Comparison of ENCODE assay signal across 22 cellular contexts in genomic region chr2:180358458-180358857, GRCh38.
DNase-seq lines count a peak whose midpoint lies in the region; ATAC-seq and TF ChIP-seq lines count a peak whose summit lies in the region.
"Had no signal": no experiment of that assay in that cellular context is flagged by ENCODE, and none has a peak within 500 bp of the region (broad histone marks: within the 10 kb centered on the region; RNA-seq: fewer than 3 reads in every experiment).

No MANE protein-coding gene starts in this region.

- H3K27ac ChIP-seq in C4-2B (peak overlapping the region; percentile 47), HCT116 (ENCODE audit: low read depth, low read length) (no peak overlapping the region), PC-9 (no peak overlapping the region)

- no peaks in the 10 kb centered on the region for H3K36me3 ChIP-seq in HCT116 (ENCODE audit: control insufficient read depth in 1 of 2, insufficient read depth in 2 of 2, low read length in 2 of 2)
- no peaks in the 10 kb centered on the region for H3K36me3 ChIP-seq in PC-9 (ENCODE audit: low read depth)
- H3K36me3 ChIP-seq: MG63 had no signal

- H2AFZ ChIP-seq in HCT116 (ENCODE audit: low read depth, low read length, poor library complexity, severe bottlenecking) (no peak overlapping the region), PC-9 (no peak overlapping the region)

- H3K4me1 ChIP-seq in HCT116 (ENCODE audit: control insufficient read depth in 1 of 2, insufficient read depth in 2 of 2, low read length in 2 of 2) (no peaks in the 10 kb centered on the region), PC-9 (replicated peaks; ENCODE audit: insufficient read depth) (no peaks in the 10 kb centered on the region)

- TF ChIP-seq RAD21 in HCT116 (IDR thresholded peaks at IDR 0.05; ENCODE audit: low read depth): no peak

- H3F3A ChIP-seq in PC-9 (ENCODE audit: insufficient read depth, low read depth): no peaks in the 10 kb centered on the region

- CTCF ChIA-PET in HCT116 (lab: Charles Lee) (no interaction called here), PC-9 (lab: Charles Lee) (no interaction called here)

- TF ChIP-seq CTCF in C4-2B (conservative IDR thresholded peaks at IDR 0.05) (no peak), HCT116 (IDR thresholded peaks at IDR 0.05 in 2 of 3, conservative IDR thresholded peaks at IDR 0.05 in 1 of 3; ENCODE audit: borderline replicate concordance in 1 of 3, insufficient read depth in 1 of 3, low read depth in 2 of 3, low read length in 2 of 3) (0 out of 6 replicates have a peak, but pooled peaks of 2 of the 3 experiments have one; percentile 7 to 20), PC-9 (conservative IDR thresholded peaks at IDR 0.05) (peak; percentile 27; the same call in 1 of the 2 replicates), fibroblast of pulmonary artery (IDR thresholded peaks at IDR 0.05; ENCODE audit: low read length, missing control alignments) (peak; percentile 27)

- no peaks in the 10 kb centered on the region for H3K79me2 ChIP-seq in HCT116 (ENCODE audit: insufficient read depth, low read length)
- no peaks in the 10 kb centered on the region for H3K79me2 ChIP-seq in PC-9 (ENCODE audit: low read depth)

- no peak overlapping the region for H3K4me3 ChIP-seq in HCT116 (replicated peaks in 1 of 2; ENCODE audit: low read depth in 1 of 2, low read length in 2 of 2)
- no peak overlapping the region for H3K4me3 ChIP-seq in PC-9
- no peak overlapping the region for H3K4me3 ChIP-seq in fibroblast of pulmonary artery (replicated peaks; ENCODE audit: low read depth, low read length)
- H3K4me3 ChIP-seq: MG63 had no signal

- POLR2A ChIA-PET in HCT116 (lab: Charles Lee) (no interaction called here), PC-9 (lab: Charles Lee; ENCODE audit: unreplicated experiment) (no interaction called here)

- no peaks in the 10 kb centered on the region for H4K20me1 ChIP-seq in HCT116 (ENCODE audit: insufficient read depth)
- no peaks in the 10 kb centered on the region for H4K20me1 ChIP-seq in PC-9 (ENCODE audit: insufficient read depth)

- peak; percentile 50; the same call in 1 of the 2 replicates for ATAC-seq in HCT116
- no peak for ATAC-seq in HG03378 (IDR thresholded peaks at IDR 0.05; ENCODE audit: unreplicated experiment)
- no peak for ATAC-seq in HG02885 (IDR thresholded peaks at IDR 0.05; ENCODE audit: poor library complexity, unreplicated experiment)
- ATAC-seq in GM21576 (IDR thresholded peaks at IDR 0.05; ENCODE audit: unreplicated experiment): no peak
- ATAC-seq: T-cell had no signal

- H3K9me3 ChIP-seq in HCT116 (ENCODE audit: control insufficient read depth in 1 of 2, insufficient read depth in 1 of 2, low read depth in 1 of 2, low read length in 2 of 2) (no peaks in the 10 kb centered on the region), PC-9 (ENCODE audit: insufficient read depth, low read depth) (peaks cover 11% of the 10 kb centered on the region)
- H3K9me3 ChIP-seq: MG63, SK-N-SH had no signal

- H3K9me2 ChIP-seq in HCT116 (ENCODE audit: insufficient read depth): no peaks in the 10 kb centered on the region
- no peaks in the 10 kb centered on the region; the same call in 1 of the 2 replicates for H3K9me2 ChIP-seq in PC-9 (ENCODE audit: insufficient read depth)
- H3K9me2 ChIP-seq: SK-N-SH had no signal

- no peak overlapping the region for H3K9ac ChIP-seq in HCT116 (ENCODE audit: low read length)
- H3K9ac ChIP-seq: SK-N-SH had no signal

- RAD21 ChIA-PET in HCT116 (lab: Charles Lee; ENCODE audit: low non-redundant PET in 1 of 2, low total read pairs in 2 of 2, uncharacterized antibody in 2 of 2, unreplicated experiment in 2 of 2): no interaction called here

- no peak for TF ChIP-seq POLR2A in HCT116 (IDR thresholded peaks at IDR 0.05; ENCODE audit: borderline replicate concordance, extremely low read depth, insufficient read depth, insufficient read length)

- H3K27me3 ChIP-seq in HCT116 (ENCODE audit: insufficient read depth, low read length) (no peaks in the 10 kb centered on the region), PC-9 (ENCODE audit: insufficient read depth, low read depth) (no peaks in the 10 kb centered on the region)
- H3K27me3 ChIP-seq: MG63 had no signal

- H3K4me2 ChIP-seq in HCT116 (ENCODE audit: low read length) (no peak overlapping the region), PC-9 (no peak overlapping the region)
- H3K4me2 ChIP-seq: SK-N-SH had no signal

- intact Hi-C loops in HCT116 (cut with micrococcal nuclease): loop anchor here (10.0 kb wide), 1 partner anchor 696 kb away; no protein-coding TSS in a partner anchor
- intact Hi-C loops in PC-9 (cut with micrococcal nuclease; ENCODE audit: unreplicated experiment): no loop called here

- no TSS peak for BruUV-seq in HCT116 (replicated peaks; lab: Mats Ljungman, UMichigan)
- BruUV-seq in PC-9 (replicated peaks; lab: Mats Ljungman, UMichigan): no TSS peak

- DNase-seq in HCT116 (ENCODE audit: low read depth, low spot score) (no peak), PC-9 (no peak), fibroblast of pulmonary artery (ENCODE audit: low read depth) (no peak)
- DNase-seq: AML-193; CD4-positive, CD25-positive, alpha-beta regulatory T cell; COR-L47; GDM1; GOT3; MG63; NCI-H1092; NCI-H1436 treated with DMSO at 0.1 percent for 48 hours; NCI-H2029 treated with DMSO at 0.1 percent for 48 hours; NCI-H2171 treated with DMSO at 0.1 percent for 48 hours; NCI-H446; NCI-H526 treated with DMSO at 0.1 percent for 48 hours; SHP77 treated with DMSO at 0.1 percent for 48 hours; SK-N-SH; T-cell had no signal

TF ChIP-seq in HCT116, 20 proteins besides CTCF, POLR2A, EP300 and RAD21 (continues in another document):
- TF ChIP-seq ZNF274 (IDR thresholded peaks at IDR 0.05; ENCODE audit: low read depth, low read length) (no peak), REST (IDR thresholded peaks at IDR 0.05; ENCODE audit: low read depth) (no peak), FOSL1 (IDR thresholded peaks at IDR 0.05; ENCODE audit: low read depth) (no peak), ATF3 (IDR thresholded peaks at IDR 0.05) (no peak), EGR1 (IDR thresholded peaks at IDR 0.05; ENCODE audit: low read depth) (no peak), ELF1 (IDR thresholded peaks at IDR 0.05; ENCODE audit: borderline replicate concordance, low read depth) (no peak), SP1 (IDR thresholded peaks at IDR 0.05; ENCODE audit: low read depth) (no peak), ZBTB33 (IDR thresholded peaks at IDR 0.05; ENCODE audit: extremely low read depth, insufficient replicate concordance, low read length) (no peak), POLR2AphosphoS5 (IDR thresholded peaks at IDR 0.05; ENCODE audit: low read depth, low read length) (no peak), CBX3 (IDR thresholded peaks at IDR 0.05; ENCODE audit: low read depth) (no peak), ZFX (IDR thresholded peaks at IDR 0.05) (no peak), EZH2 (IDR thresholded peaks at IDR 0.05) (no peak), EZH2phosphoT487 (IDR thresholded peaks at IDR 0.05; ENCODE audit: borderline replicate concordance) (no peak), SIN3A (IDR thresholded peaks at IDR 0.05; ENCODE audit: low read depth) (no peak), SRF (IDR thresholded peaks at IDR 0.05; ENCODE audit: low read depth) (no peak), JUND (IDR thresholded peaks at IDR 0.05) (no peak), CEBPB (IDR thresholded peaks at IDR 0.05; ENCODE audit: low read depth) (no peak), TCF7L2 (IDR thresholded peaks at IDR 0.05; ENCODE audit: borderline replicate concordance, extremely low read depth, insufficient read depth, insufficient read length) (no peak)
